In the genomic region with DNA sequence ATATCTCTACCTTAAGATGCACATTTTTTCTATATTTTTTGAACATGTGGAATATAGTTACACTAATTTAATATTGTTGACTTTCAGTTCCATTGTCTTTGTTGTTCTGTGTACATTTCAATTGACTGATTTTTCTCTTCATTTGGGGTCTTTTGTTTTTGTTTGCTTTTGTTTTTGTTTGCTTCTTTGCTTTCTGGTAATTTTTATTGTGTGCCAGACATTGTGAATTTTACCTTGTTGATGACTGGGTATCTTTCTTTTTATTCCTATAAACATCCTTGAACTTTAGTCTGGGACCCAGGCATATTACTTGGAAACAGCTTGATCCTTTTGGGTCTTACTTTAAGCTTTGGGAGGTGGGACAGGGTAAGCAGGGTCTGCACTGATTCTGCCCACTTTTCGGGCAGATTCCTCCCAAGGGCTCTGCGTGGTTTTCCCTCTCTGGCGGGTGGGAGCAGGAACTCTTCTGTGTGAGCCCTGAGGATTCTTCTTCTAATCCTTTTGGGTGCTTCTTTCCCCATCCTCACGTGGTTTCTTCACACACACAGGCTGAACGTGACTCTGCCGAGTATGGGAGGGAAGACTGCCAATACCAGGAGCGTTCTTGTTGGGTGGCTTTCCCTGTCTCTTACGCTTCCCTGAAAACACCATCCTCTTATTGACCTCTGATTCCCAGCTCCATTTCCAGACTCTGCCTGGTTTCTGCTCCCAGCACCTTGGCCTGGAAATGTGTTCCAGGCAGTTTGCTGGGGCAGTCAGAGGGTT, we compare ENCODE assay signal across 8 cellular contexts.
DNase-seq lines count a peak whose midpoint lies in the region; ATAC-seq and TF ChIP-seq lines count a peak whose summit lies in the region.

No MANE protein-coding gene starts in this region.

- ATAC-seq in naive thymus-derived CD4-positive, alpha-beta T cell = no peak
- ATAC-seq in GM18870 (IDR thresholded peaks at IDR 0.05; ENCODE audit: unreplicated experiment) (no peak), HG03439 (IDR thresholded peaks at IDR 0.05; ENCODE audit: unreplicated experiment) (no peak)

- peaks cover 0 to 2% (median 0%) of the 10 kb centered on the region in 11 donors for H3K9me3 Mint-ChIP-seq in naive thymus-derived CD4-positive, alpha-beta T cell

- peaks cover 56 to 98% (median 94%) of the 10 kb centered on the region in 7 donors for H3K4me1 Mint-ChIP-seq in naive thymus-derived CD4-positive, alpha-beta T cell

- intact Hi-C loops in breast epithelium (cut with DNase I; ENCODE audit: low total_unique reads) = no loop called here
- intact Hi-C loops in naive thymus-derived CD4-positive, alpha-beta T cell (cut with micrococcal nuclease) = no loop called here

- peak overlapping the region; percentile 33 to 63 for H3K27ac ChIP-seq in breast epithelium
- no peak overlapping the region for H3K27ac ChIP-seq in naive thymus-derived CD4-positive, alpha-beta T cell (ENCODE audit: low read depth, low read length)

- H3K27me3 Mint-ChIP-seq in naive thymus-derived CD4-positive, alpha-beta T cell = no peaks in the 10 kb centered on the region

- H3K4me1 ChIP-seq in breast epithelium = no peaks in the 10 kb centered on the region
- H3K4me1 ChIP-seq in naive thymus-derived CD4-positive, alpha-beta T cell (ENCODE audit: control insufficient read depth in 2 of 2, insufficient read depth in 2 of 2, low read length in 2 of 2) = peaks cover 0 to 32% of the 10 kb centered on the region in 2 donors

- TF ChIP-seq CTCF in breast epithelium (IDR thresholded peaks at IDR 0.05) = no peak

- DNase-seq in DMS79 (lab: John Stamatoyannopoulos, UW) (peak; percentile 37), NCI-H1092 treated with DMSO at 0.1 percent for 48 hours (lab: John Stamatoyannopoulos, UW) (peak; percentile 50), breast epithelium (ENCODE audit: low spot score in 2 of 2) (peak in 1 of 2 donors; percentile 67), ecto neural progenitor cell (ENCODE audit: low spot score) (no peak), COLO668 (lab: John Stamatoyannopoulos, UW; ENCODE audit: unreplicated experiment) (no peak)
- no peak for DNase-seq in naive thymus-derived CD4-positive, alpha-beta T cell

- H3K9me3 ChIP-seq in breast epithelium = no peaks in the 10 kb centered on the region
- no peaks in the 10 kb centered on the region for H3K9me3 ChIP-seq in naive thymus-derived CD4-positive, alpha-beta T cell (ENCODE audit: control insufficient read depth in 2 of 3, low read length in 3 of 3)

- peak overlapping the region in 3 of 9 donors; percentile 48 to 77 (median 48) for H3K27ac Mint-ChIP-seq in naive thymus-derived CD4-positive, alpha-beta T cell

- POLR2A ChIA-PET in naive thymus-derived CD4-positive, alpha-beta T cell (lab: Charles Lee) = interaction anchor here (0.7 to 1.2 kb wide), 2 partner anchors 45 to 200 kb away, joined by 3 read pairs; no protein-coding TSS in a partner anchor

- no peak overlapping the region for H3K4me3 ChIP-seq in breast epithelium
- no peak overlapping the region for H3K4me3 ChIP-seq in naive thymus-derived CD4-positive, alpha-beta T cell (ENCODE audit: low read length)

- TF ChIP-seq POLR2A in breast epithelium (IDR thresholded peaks at IDR 0.05) = no peak

- H3K27me3 ChIP-seq in breast epithelium = no peaks in the 10 kb centered on the region
- H3K27me3 ChIP-seq in naive thymus-derived CD4-positive, alpha-beta T cell (ENCODE audit: control insufficient read depth in 2 of 2, insufficient read depth in 2 of 2, low read length in 2 of 2) = no peaks in the 10 kb centered on the region

- no peaks in the 10 kb centered on the region for H3K36me3 ChIP-seq in breast epithelium
- no peaks in the 10 kb centered on the region for H3K36me3 ChIP-seq in naive thymus-derived CD4-positive, alpha-beta T cell (ENCODE audit: control insufficient read depth in 2 of 3, insufficient read depth in 3 of 3, low read length in 3 of 3)

- CTCF ChIA-PET in naive thymus-derived CD4-positive, alpha-beta T cell (lab: Charles Lee) = interaction anchor here (1.0 kb wide), 1 partner anchor 11 kb away, joined by 4 read pairs; no protein-coding TSS in a partner anchor

- H3K36me3 Mint-ChIP-seq in naive thymus-derived CD4-positive, alpha-beta T cell = no peaks in the 10 kb centered on the region

- peak overlapping the region in 7 of 10 donors; percentile 19 to 65 (median 57) for H3K4me3 Mint-ChIP-seq in naive thymus-derived CD4-positive, alpha-beta T cell

Comparison
In these comparisons a context has a peak if more than half of its experiments do, and no peak if none do; other contexts are left out.
1. DNase-seq: peak in DMS79 (single experiment) and NCI-H1092 treated with DMSO at 0.1 percent for 48 hours (single experiment); none in naive thymus-derived CD4-positive, alpha-beta T cell (0 of 9), ecto neural progenitor cell (single experiment) and COLO668 (single experiment).